Comparison of ENCODE assay signal across 19 cellular contexts in the genomic region with DNA sequence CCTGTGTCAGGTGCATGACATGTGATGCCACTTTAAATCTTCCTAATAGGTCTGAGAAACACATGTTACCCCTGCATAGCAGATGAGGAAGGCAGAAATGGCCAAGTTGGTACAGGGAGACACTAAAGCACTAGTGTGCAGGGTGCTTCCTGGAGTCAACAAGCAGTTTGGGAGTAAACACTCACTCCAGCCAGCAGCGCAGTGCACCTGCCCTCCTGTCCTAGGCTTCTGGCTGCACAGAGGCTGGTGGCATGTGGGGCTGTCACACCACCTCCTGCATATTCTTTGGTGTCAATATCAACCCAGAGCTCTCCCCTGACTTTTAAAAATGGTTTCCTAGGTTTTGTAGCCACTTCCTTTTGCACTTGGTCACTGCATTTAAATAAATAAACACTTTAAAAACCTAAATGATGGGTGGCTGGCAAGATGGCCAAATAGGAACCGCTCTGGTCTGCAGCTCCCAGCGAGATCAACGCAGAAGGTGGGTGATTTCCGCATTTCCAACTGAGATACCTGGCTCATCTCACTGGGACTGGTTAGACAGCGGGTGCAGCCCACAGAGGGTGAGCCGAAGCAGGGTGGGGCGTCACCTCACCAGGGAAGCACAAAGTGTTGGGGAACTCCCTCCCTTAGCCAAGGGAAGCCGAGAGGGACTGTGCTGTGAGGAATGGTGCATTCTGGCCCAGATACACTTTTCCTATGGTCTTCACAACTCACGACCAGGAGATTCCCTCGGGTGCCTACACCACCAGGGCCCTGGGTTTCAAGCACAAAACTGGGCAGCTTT. TPM values are rescaled to one million over a fixed set of nuclear protein-coding genes. Genes with fewer than 3 reads are reported as not detected.
"Had no signal": no experiment of that assay in that cellular context is flagged by ENCODE, and none has a peak within 500 bp of the region (broad histone marks: within the 10 kb centered on the region; RNA-seq: fewer than 3 reads in every experiment).

No MANE protein-coding gene starts in this region.

- H3K36me3 Mint-ChIP-seq: naive thymus-derived CD4-positive, alpha-beta T cell; stimulated activated effector memory CD8-positive, alpha-beta T cell treated with anti-CD3 and anti-CD28 coated beads, Interleukin-12 subunit alpha, Interleukin-12 subunit beta, amount 100 ng/mL, for 72 hours had no signal

- H3K27ac Mint-ChIP-seq: naive thymus-derived CD4-positive, alpha-beta T cell; stimulated activated effector memory CD8-positive, alpha-beta T cell treated with anti-CD3 and anti-CD28 coated beads, Interleukin-12 subunit alpha, Interleukin-12 subunit beta, amount 100 ng/mL, for 72 hours had no signal

- H3K4me3 ChIP-seq: left lung, mucosa of descending colon, thoracic aorta had no signal

- H3K9me3 ChIP-seq: left lung, thoracic aorta had no signal

- H3K9me3 Mint-ChIP-seq: stimulated activated effector memory CD8-positive, alpha-beta T cell treated with anti-CD3 and anti-CD28 coated beads, Interleukin-12 subunit alpha, Interleukin-12 subunit beta, amount 100 ng/mL, for 72 hours had no signal

- H3K36me3 ChIP-seq: left lung, thoracic aorta had no signal

- H3K4me3 Mint-ChIP-seq: activated T-cell treated with anti-CD3 and anti-CD28 coated beads, Interleukin-2, amount 50 U/mL, for 4 hours; naive thymus-derived CD4-positive, alpha-beta T cell; stimulated activated effector memory CD8-positive, alpha-beta T cell treated with anti-CD3 and anti-CD28 coated beads, Interleukin-12 subunit alpha, Interleukin-12 subunit beta, amount 100 ng/mL, for 72 hours had no signal

- H3K4me1 Mint-ChIP-seq: stimulated activated effector memory CD8-positive, alpha-beta T cell treated with anti-CD3 and anti-CD28 coated beads, Interleukin-12 subunit alpha, Interleukin-12 subunit beta, amount 100 ng/mL, for 72 hours had no signal

- FAIRE-seq: astrocyte, bronchial epithelial cell, kidney had no signal

- DNase-seq: activated CD4-positive, alpha-beta T cell treated with anti-CD3 and anti-CD28 coated beads, Interleukin-2, amount 50 U/mL, for 4 hours; activated effector memory CD4-positive, alpha-beta T cell treated with Interleukin-2 at 50 U/mL for 16 hours; activated naive CD4-positive, alpha-beta T cell treated with anti-CD3 and anti-CD28 coated beads, Interleukin-2, amount 50 U/mL, for 16 hours; activated T-cell treated with anti-CD3 and anti-CD28 coated beads, Interleukin-2, amount 50 U/mL, for 4 hours; dermis blood vessel endothelial cell; erythroblast; kidney; left lung; mucosa of descending colon; naive thymus-derived CD4-positive, alpha-beta T cell; T-helper 9 cell had no signal

- ATAC-seq: activated CD4-positive, CD25-positive, alpha-beta regulatory T cell treated with anti-CD3 and anti-CD28 coated beads, Interleukin-2, amount 50 U/mL, for 24 hours; activated T-cell treated with anti-CD3 and anti-CD28 coated beads, Interleukin-2, amount 50 U/mL, for 4 hours; left lung; mucosa of descending colon; naive thymus-derived CD4-positive, alpha-beta T cell; stimulated activated effector memory CD8-positive, alpha-beta T cell treated with anti-CD3 and anti-CD28 coated beads, Interleukin-12 subunit alpha, Interleukin-12 subunit beta, amount 100 ng/mL, for 72 hours had no signal

- H3K4me1 ChIP-seq: left lung had no signal

- H3K27ac ChIP-seq: left lung, thoracic aorta had no signal

RNA-seq across cellular contexts. Expression of a gene that starts 33.5 kb away (rescaled TPM):
- total RNA-seq: activated T-cell treated with anti-CD3 and anti-CD28 coated beads, Interleukin-2, amount 50 U/mL, for 4 hours; astrocyte; bronchial epithelial cell; cerebellum; dermis blood vessel endothelial cell; kidney; left lung; mucosa of descending colon; posterior vena cava; thoracic aorta had no signal
- polyA plus RNA-seq: adipose tissue; naive thymus-derived CD4-positive, alpha-beta T cell had no signal
